ENCODE assay signal across 20 cellular contexts in the genomic region with DNA sequence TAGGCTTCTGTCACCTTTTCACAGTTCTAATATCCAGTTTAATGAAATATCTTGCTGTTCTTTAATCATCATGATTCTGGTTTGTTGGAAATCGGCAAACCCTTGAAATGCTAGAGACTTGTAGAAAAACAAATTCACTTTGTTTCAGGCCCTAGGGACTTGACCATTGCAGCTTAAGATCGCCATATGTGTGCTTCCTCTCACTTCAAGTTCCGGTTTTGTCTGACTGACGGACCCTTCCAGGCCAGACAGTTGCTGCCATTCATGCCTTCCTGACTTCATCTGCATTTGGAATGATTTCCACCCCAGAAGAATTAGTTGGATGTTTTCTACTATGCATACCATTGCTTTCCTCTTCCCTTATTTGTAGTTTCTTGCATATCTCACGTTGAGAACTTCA.
A peak's percentile ranks its signal among the peaks of the same experiment; 100 is the strongest.
DNase-seq lines count a peak whose midpoint lies in the region; ATAC-seq, FAIRE-seq and TF ChIP-seq lines count a peak whose summit lies in the region.
"Had no signal": no experiment of that assay in that cellular context is flagged by ENCODE, and none has a peak within 500 bp of the region (broad histone marks: within the 10 kb centered on the region; RNA-seq: fewer than 3 reads in every experiment).

No MANE protein-coding gene starts in this region.

- 25% methylated on average over 5 of the region's 5 CpGs for WGBS in GM12878 (ENCODE audit: insufficient coverage, insufficient replicate concordance, low lambda C conversion rate, missing lambda C conversion rate)

- CTCF ChIA-PET in activated CD4-positive, alpha-beta memory T cell treated with anti-CD3 and anti-CD28 coated beads for 36 hours (lab: Charles Lee), result interaction anchor here (1.9 kb wide), 1 partner anchor 21 kb away, joined by 5 read pairs; no protein-coding TSS in a partner anchor
- CTCF ChIA-PET in activated CD4-positive, alpha-beta memory T cell treated with anti-CD3 and anti-CD28 coated beads, Interleukin-2, amount 10 ng/mL, durations not matched to agents 7 days and 5 days (lab: Charles Lee), result interaction anchor here (5.0 kb wide), 1 partner anchor 23 kb away, joined by 85 read pairs; no protein-coding TSS in a partner anchor
- CTCF ChIA-PET in GM12878 (lab: Yijun Ruan, JAX), result interaction anchor here (0.8 to 5.1 kb wide), 6 partner anchors 21 to 128 kb away, joined by 3 to 39 read pairs (median 5); no protein-coding TSS in a partner anchor

- SMC1A ChIA-PET in GM12878 (lab: Charles Lee; ENCODE audit: uncharacterized antibody, unreplicated experiment), result interaction anchor here (0.5 to 9.5 kb wide), 5 partner anchors 17 to 257 kb away, joined by 3 to 99 read pairs (median 5); no protein-coding TSS in a partner anchor

- H3K9me3 Mint-ChIP-seq in activated CD4-positive, alpha-beta memory T cell treated with anti-CD3 and anti-CD28 coated beads for 36 hours, result no peaks in the 10 kb centered on the region
- no peaks in the 10 kb centered on the region for H3K9me3 Mint-ChIP-seq in activated CD4-positive, alpha-beta memory T cell treated with anti-CD3 and anti-CD28 coated beads, Interleukin-2, amount 10 ng/mL, durations not matched to agents 7 days and 5 days

- TF ChIP-seq RAD21 in GM12878 (IDR thresholded peaks at IDR 0.05; ENCODE audit: insufficient read depth, low read depth, low read length), result no peak

- no peak for TF ChIP-seq EP300 in GM12878 (IDR thresholded peaks at IDR 0.05; ENCODE audit: borderline replicate concordance in 1 of 2, control insufficient read depth in 1 of 2, low read depth in 2 of 2, low read length in 2 of 2)

- TF ChIP-seq POLR2A in GM12878 (IDR thresholded peaks at IDR 0.05; ENCODE audit: low read depth, low read length), result no peak

- ATAC-seq in GM12878, result no peak
- ATAC-seq in GM18870 (IDR thresholded peaks at IDR 0.05; ENCODE audit: unreplicated experiment), result no peak
- no peak for ATAC-seq in left ventricle myocardium superior
- ATAC-seq: A549, left lobe of liver had no signal

- RAD21 ChIA-PET in GM12878 (lab: Charles Lee; ENCODE audit: unreplicated experiment), result interaction anchor here (0.8 to 5.1 kb wide), 3 partner anchors 21 to 31 kb away, joined by 3 to 57 read pairs (median 3); no protein-coding TSS in a partner anchor

- H3K4me3 Mint-ChIP-seq in activated CD4-positive, alpha-beta memory T cell treated with anti-CD3 and anti-CD28 coated beads for 36 hours, result no peak overlapping the region
- H3K4me3 Mint-ChIP-seq in activated CD4-positive, alpha-beta memory T cell treated with anti-CD3 and anti-CD28 coated beads, Interleukin-2, amount 10 ng/mL, durations not matched to agents 7 days and 5 days, result no peak overlapping the region
- H3K4me3 Mint-ChIP-seq: activated T-helper 1 cell treated with anti-CD3 and anti-CD28 coated beads, Interleukin-12 subunit alpha, Interleukin-12 subunit beta, Interleukin-2, Interleukin-4 antibody, amounts not matched to agents 30 ng/mL and 10 ng/mL and 1 ng/mL, durations not matched to agents 14 hours and 24 hours and 36 hours had no signal

- H3K79me2 ChIP-seq in Loucy (ENCODE audit: insufficient read depth, low read length) (peaks cover 38% of the 10 kb centered on the region), GM12878 (ENCODE audit: control insufficient read depth, insufficient read depth, low read length) (no peaks in the 10 kb centered on the region)
- H3K79me2 ChIP-seq: parathyroid adenoma had no signal

- H3K27ac ChIP-seq in GM12878 (ENCODE audit: control insufficient read depth, insufficient read depth), result no peak overlapping the region
- peak overlapping the region; percentile 55 for H3K27ac ChIP-seq in neutrophil
- H3K27ac ChIP-seq: A549, parathyroid adenoma had no signal

- H3K36me3 Mint-ChIP-seq in activated CD4-positive, alpha-beta memory T cell treated with anti-CD3 and anti-CD28 coated beads for 36 hours, result no peaks in the 10 kb centered on the region
- H3K36me3 Mint-ChIP-seq in activated CD4-positive, alpha-beta memory T cell treated with anti-CD3 and anti-CD28 coated beads, Interleukin-2, amount 10 ng/mL, durations not matched to agents 7 days and 5 days (ENCODE audit: low read depth), result peaks cover 6% of the 10 kb centered on the region

- peaks cover 98% of the 10 kb centered on the region for H3K4me1 ChIP-seq in Loucy (ENCODE audit: insufficient read depth, low read length, poor library complexity, severe bottlenecking)
- H3K4me1 ChIP-seq in GM12878 (ENCODE audit: control insufficient read depth, insufficient read depth, low read length), result peaks cover 12% of the 10 kb centered on the region
- H3K4me1 ChIP-seq in neutrophil (ENCODE audit: control insufficient read depth in 1 of 2, insufficient read depth in 1 of 2, low read depth in 1 of 2, low read length in 1 of 2), result peaks cover 50 to 54% of the 10 kb centered on the region in 2 experiments
- H3K4me1 ChIP-seq: A549, parathyroid adenoma had no signal

- H3K36me3 ChIP-seq in Loucy (ENCODE audit: insufficient read depth, low read length), result no peaks in the 10 kb centered on the region
- no peaks in the 10 kb centered on the region for H3K36me3 ChIP-seq in GM12878 (ENCODE audit: control insufficient read depth in 2 of 2, insufficient read depth in 2 of 2, low read length in 1 of 2)
- H3K36me3 ChIP-seq in neutrophil, result no peaks in the 10 kb centered on the region

- FAIRE-seq in GM12878 (lab: Jason Lieb, UNC), result no peak
- FAIRE-seq: A549, endothelial cell of umbilical vein, H54 had no signal

- H3K9me3 ChIP-seq in Loucy (ENCODE audit: insufficient read depth, low read depth, low read length) (no peaks in the 10 kb centered on the region), GM12878 (replicated peaks; ENCODE audit: control insufficient read depth, insufficient read depth, low read length) (no peaks in the 10 kb centered on the region), neutrophil (no peaks in the 10 kb centered on the region)
- H3K9me3 ChIP-seq: A549, Caco-2 had no signal

- no peaks in the 10 kb centered on the region for H3K27me3 Mint-ChIP-seq in activated CD4-positive, alpha-beta memory T cell treated with anti-CD3 and anti-CD28 coated beads for 36 hours
- H3K27me3 Mint-ChIP-seq in activated CD4-positive, alpha-beta memory T cell treated with anti-CD3 and anti-CD28 coated beads, Interleukin-2, amount 10 ng/mL, durations not matched to agents 7 days and 5 days, result no peaks in the 10 kb centered on the region

- H4K20me1 ChIP-seq in Loucy (ENCODE audit: insufficient read depth, low read length, poor library complexity, severe bottlenecking), result no peaks in the 10 kb centered on the region
- H4K20me1 ChIP-seq in GM12878 (ENCODE audit: control insufficient read depth, insufficient read depth), result no peaks in the 10 kb centered on the region

- DNase-seq in activated CD4-positive, alpha-beta memory T cell treated with anti-CD3 and anti-CD28 coated beads for 36 hours, result no peak
- DNase-seq in activated CD4-positive, alpha-beta memory T cell treated with anti-CD3 and anti-CD28 coated beads, Interleukin-2, amount 10 ng/mL, durations not matched to agents 7 days and 5 days, result no peak
- DNase-seq in GM12878 (ENCODE audit: low read depth, low spot score) (no peak), left ventricle myocardium superior (no peak), EL (no peak)
- DNase-seq: Caco-2; foreskin melanocyte; Kasumi-1; NCI-H146; NK-92 treated with Interleukin-12 subunit alpha and Interleukin-12 subunit beta, amount 100 ng/mL, for 24 hours; stimulated activated CD4-positive, alpha-beta T cell treated with anti-CD3 and anti-CD28 coated beads, Interleukin-4, amount 100 ng/mL, for 4 hours had no signal

- POLR2A ChIA-PET in activated CD4-positive, alpha-beta memory T cell treated with anti-CD3 and anti-CD28 coated beads for 36 hours (lab: Charles Lee), result no interaction called here
- POLR2A ChIA-PET in activated CD4-positive, alpha-beta memory T cell treated with anti-CD3 and anti-CD28 coated beads, Interleukin-2, amount 10 ng/mL, durations not matched to agents 7 days and 5 days (lab: Charles Lee), result interaction anchor here (18.6 kb wide), 1 partner anchor 29 kb away, joined by 1515 read pairs; no protein-coding TSS in a partner anchor
- POLR2A ChIA-PET in GM12878 (lab: Charles Lee), result no interaction called here

- H2AFZ ChIP-seq in Loucy (ENCODE audit: low read length) (peak overlapping the region; percentile 16; the same call in 1 of the 2 replicates), GM12878 (ENCODE audit: control insufficient read depth, low read depth, low read length) (no peak overlapping the region; the same call in 1 of the 2 replicates)
- H2AFZ ChIP-seq: parathyroid adenoma had no signal

- peaks cover 31% of the 10 kb centered on the region for H3F3A ChIP-seq in Loucy (ENCODE audit: low read depth)

- in situ Hi-C loops in GM12878 (cut with MboI), result no loop called here

- H3K4me1 Mint-ChIP-seq in activated CD4-positive, alpha-beta memory T cell treated with anti-CD3 and anti-CD28 coated beads for 36 hours (ENCODE audit: low read depth), result peaks cover 77% of the 10 kb centered on the region
- peaks cover 82% of the 10 kb centered on the region for H3K4me1 Mint-ChIP-seq in activated CD4-positive, alpha-beta memory T cell treated with anti-CD3 and anti-CD28 coated beads, Interleukin-2, amount 10 ng/mL, durations not matched to agents 7 days and 5 days

- H3K4me3 ChIP-seq in Loucy (ENCODE audit: low read length, poor library complexity, severe bottlenecking), result no peak overlapping the region
- no peak overlapping the region for H3K4me3 ChIP-seq in GM12878
- no peak overlapping the region for H3K4me3 ChIP-seq in neutrophil (ENCODE audit: low read depth in 1 of 2, low read length in 1 of 2)
- H3K4me3 ChIP-seq: A549 had no signal

- no peaks in the 10 kb centered on the region for H3K9me2 ChIP-seq in Loucy (replicated peaks; ENCODE audit: low read depth, low read length)

- no peak for TF ChIP-seq CTCF in Loucy (conservative IDR thresholded peaks at IDR 0.05; ENCODE audit: low read length)
- no peak for TF ChIP-seq CTCF in GM12878 (IDR thresholded peaks at IDR 0.05 in 2 of 3, conservative IDR thresholded peaks at IDR 0.05 in 1 of 3; ENCODE audit: control insufficient read depth in 2 of 3, extremely low read depth in 1 of 3, insufficient read depth in 1 of 3, low read depth in 3 of 3, low read length in 3 of 3)
- no peak for TF ChIP-seq CTCF in neutrophil (IDR thresholded peaks at IDR 0.05)

- H3K4me2 ChIP-seq in Loucy (ENCODE audit: low read depth, low read length, poor library complexity, severe bottlenecking), result peak overlapping the region; percentile 79
- H3K4me2 ChIP-seq in GM12878 (ENCODE audit: control insufficient read depth, insufficient read depth), result no peak overlapping the region
- H3K4me2 ChIP-seq: A549 had no signal

- intact Hi-C loops in activated CD4-positive, alpha-beta memory T cell treated with anti-CD3 and anti-CD28 coated beads for 36 hours (cut with micrococcal nuclease), result no loop called here
- intact Hi-C loops in GM12878 (cut with micrococcal nuclease; ENCODE audit: unreplicated experiment), result no loop called here
- intact Hi-C loops in left ventricle myocardium superior (cut with micrococcal nuclease), result no loop called here

- peak overlapping the region; percentile 28 for H3K27ac Mint-ChIP-seq in activated CD4-positive, alpha-beta memory T cell treated with anti-CD3 and anti-CD28 coated beads for 36 hours
- H3K27ac Mint-ChIP-seq in activated CD4-positive, alpha-beta memory T cell treated with anti-CD3 and anti-CD28 coated beads, Interleukin-2, amount 10 ng/mL, durations not matched to agents 7 days and 5 days, result no peak overlapping the region

- H3K9ac ChIP-seq in Loucy (ENCODE audit: low read depth, low read length, poor library complexity, severe bottlenecking) (peak overlapping the region; percentile 80), GM12878 (ENCODE audit: control insufficient read depth, insufficient read depth, low read length) (no peak overlapping the region)
- H3K9ac ChIP-seq: parathyroid adenoma had no signal

- H3K27me3 ChIP-seq in Loucy (ENCODE audit: insufficient read depth, low read length, poor library complexity, severe bottlenecking) (no peaks in the 10 kb centered on the region), GM12878 (replicated peaks in 1 of 2; ENCODE audit: control insufficient read depth in 2 of 2, insufficient read depth in 2 of 2, low read length in 1 of 2) (no peaks in the 10 kb centered on the region), neutrophil (no peaks in the 10 kb centered on the region)

- BruUV-seq in GM12878 (replicated peaks; lab: Mats Ljungman, UMichigan), result no TSS peak
